Comparison of ENCODE assay signal across 8 cellular contexts in the genomic region with DNA sequence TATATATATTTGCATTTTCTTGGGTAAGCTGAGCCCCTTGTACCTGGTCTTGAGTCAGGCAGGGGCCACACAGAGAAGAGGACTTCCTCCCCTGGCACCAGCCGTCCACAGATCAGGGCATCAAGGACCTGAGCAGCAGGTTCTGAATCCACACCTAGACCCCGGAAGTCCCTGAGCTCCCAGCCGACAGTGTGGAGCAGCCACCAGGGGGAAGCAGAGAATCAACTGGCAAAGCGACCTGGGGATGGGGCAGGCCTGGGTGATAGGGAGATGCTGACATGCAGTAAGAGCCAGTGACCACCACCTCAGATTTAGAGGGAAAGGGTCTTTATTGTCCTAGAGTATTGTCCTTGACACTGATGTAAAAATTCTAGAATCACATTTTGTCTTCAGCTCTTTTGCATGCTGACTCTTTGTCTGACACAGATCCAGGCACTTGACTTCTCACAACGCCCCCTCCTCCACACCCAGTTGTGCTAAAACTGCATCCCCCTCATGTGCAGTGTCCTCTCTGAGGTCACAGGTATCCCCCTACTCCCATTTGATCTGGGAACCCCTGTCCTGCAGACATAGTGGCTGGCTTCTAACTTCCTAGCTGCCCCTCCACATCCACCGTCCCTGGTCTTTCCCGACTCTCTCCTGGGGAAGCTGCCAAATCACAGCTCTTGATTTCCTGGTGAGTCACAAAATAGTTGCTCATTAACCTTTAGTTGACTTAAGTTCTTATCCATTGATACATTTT.
DNase-seq lines count a peak whose midpoint lies in the region; ATAC-seq and TF ChIP-seq lines count a peak whose summit lies in the region.

No MANE protein-coding gene starts in this region.

- intact Hi-C loops in right cardiac atrium (cut with DNase I) = no loop called here

- H3K4me3 Mint-ChIP-seq in activated naive CD4-positive, alpha-beta T cell treated with anti-CD3 and anti-CD28 coated beads, Interleukin-2, amount 10 ng/mL, durations not matched to agents 7 days and 5 days = no peak overlapping the region

- TF ChIP-seq EP300 in SK-N-SH (IDR thresholded peaks at IDR 0.05; ENCODE audit: borderline replicate concordance in 1 of 2, low read depth in 1 of 2, low read length in 1 of 2) = no peak

- no peaks in the 10 kb centered on the region for H3K36me3 Mint-ChIP-seq in activated naive CD4-positive, alpha-beta T cell treated with anti-CD3 and anti-CD28 coated beads, Interleukin-2, amount 10 ng/mL, durations not matched to agents 7 days and 5 days

- H3K4me3 ChIP-seq in SK-N-SH (ENCODE audit: low read depth in 2 of 2, low read length in 1 of 2) (peak overlapping the region in 1 of 2 experiments; percentile 35; a peak in 1 of 4 replicates), right cardiac atrium (ENCODE audit: low read length) (no peak overlapping the region)

- WGBS in SK-N-SH (ENCODE audit: low lambda C conversion rate) = 39% methylated on average over 6 of the region's 7 CpGs
- 20% methylated on average over 7 of the region's 7 CpGs for WGBS in right cardiac atrium

- H3K27me3 ChIP-seq in SK-N-SH (ENCODE audit: insufficient read depth) (0 out of 2 replicates have a peak, but pooled peaks cover 4% of the 10 kb centered on the region), right cardiac atrium (ENCODE audit: control insufficient read depth, insufficient read depth) (no peaks in the 10 kb centered on the region)

- no peak overlapping the region for H3K27ac Mint-ChIP-seq in activated naive CD4-positive, alpha-beta T cell treated with anti-CD3 and anti-CD28 coated beads, Interleukin-2, amount 10 ng/mL, durations not matched to agents 7 days and 5 days

- H3K9me2 ChIP-seq in SK-N-SH = no peaks in the 10 kb centered on the region

- TF ChIP-seq CTCF in SK-N-SH (IDR thresholded peaks at IDR 0.05) = peak; percentile 60

- H3K27ac ChIP-seq in SK-N-SH (ENCODE audit: low read depth in 2 of 2, low read length in 1 of 2) = no peak overlapping the region
- no peak overlapping the region for H3K27ac ChIP-seq in right cardiac atrium (ENCODE audit: low read length)

- no peaks in the 10 kb centered on the region for H4K20me1 ChIP-seq in SK-N-SH (ENCODE audit: insufficient read depth)

- no peaks in the 10 kb centered on the region for H3K9me3 ChIP-seq in SK-N-SH
- H3K9me3 ChIP-seq in right cardiac atrium (ENCODE audit: control insufficient read depth, low read length) = no peaks in the 10 kb centered on the region

- H3K27me3 Mint-ChIP-seq in activated naive CD4-positive, alpha-beta T cell treated with anti-CD3 and anti-CD28 coated beads, Interleukin-2, amount 10 ng/mL, durations not matched to agents 7 days and 5 days = peaks cover 19% of the 10 kb centered on the region

- no peak overlapping the region for H2AFZ ChIP-seq in SK-N-SH (ENCODE audit: low read depth)

- H3K4me1 Mint-ChIP-seq in activated naive CD4-positive, alpha-beta T cell treated with anti-CD3 and anti-CD28 coated beads, Interleukin-2, amount 10 ng/mL, durations not matched to agents 7 days and 5 days = peaks cover 7% of the 10 kb centered on the region

- no peak overlapping the region for H3K9ac ChIP-seq in SK-N-SH

- ATAC-seq in right cardiac atrium = peak in 1 of 2 donors; percentile 55
- ATAC-seq in HG02571 (IDR thresholded peaks at IDR 0.05; ENCODE audit: unreplicated experiment) = no peak

- peak; percentile 30 for DNase-seq in DMS114 treated with DMSO at 0.1 percent for 48 hours (lab: John Stamatoyannopoulos, UW; ENCODE audit: unreplicated experiment)
- DNase-seq in HPDE6-E6E7 (ENCODE audit: extremely low spot score) = peak; percentile 37
- DNase-seq in SK-N-SH = peak; percentile 79
- DNase-seq in activated naive CD4-positive, alpha-beta T cell treated with anti-CD3 and anti-CD28 coated beads, Interleukin-2, amount 10 ng/mL, durations not matched to agents 7 days and 5 days = peak; percentile 87
- DNase-seq in right cardiac atrium = peak; percentile 22 to 71 (median 69)
- peak; percentile 57 to 76 (median 63) for DNase-seq in stimulated activated CD4-positive, alpha-beta T cell treated with anti-CD3 and anti-CD28 coated beads, Interleukin-1b, Interleukin-23, amount 100 ng/mL, for 24 hours (ENCODE audit: low read depth in 4 of 4, low spot score in 1 of 4)
- DNase-seq in occipital lobe (lab: John Stamatoyannopoulos, UW) = no peak

- TF ChIP-seq RAD21 in SK-N-SH (IDR thresholded peaks at IDR 0.05; ENCODE audit: low read length) = peak; percentile 63

- H3K4me2 ChIP-seq in SK-N-SH = no peak overlapping the region

- POLR2A ChIA-PET in SK-N-SH (lab: Yijun Ruan, JAX) = interaction anchor here (1.8 kb wide), 1 partner anchor 130 kb away, joined by 6 read pairs; no protein-coding TSS in a partner anchor

- no peaks in the 10 kb centered on the region for H3K4me1 ChIP-seq in SK-N-SH (ENCODE audit: control insufficient read depth in 1 of 2, insufficient read depth in 2 of 2, low read depth in 1 of 2, low read length in 1 of 2)
- no peaks in the 10 kb centered on the region for H3K4me1 ChIP-seq in right cardiac atrium (ENCODE audit: control insufficient read depth, insufficient read depth, low read length)

- CTCF ChIA-PET in SK-N-SH (lab: Yijun Ruan, JAX) = interaction anchor here (0.5 to 9.6 kb wide), 54 partner anchors 10 to 375 kb away, joined by 3 to 99 read pairs (median 4); a partner anchor contains a TSS
- CTCF ChIA-PET in activated naive CD4-positive, alpha-beta T cell treated with anti-CD3 and anti-CD28 coated beads, Interleukin-2, amount 10 ng/mL, durations not matched to agents 7 days and 5 days (lab: Charles Lee) = interaction anchor here (0.6 to 5.1 kb wide), 28 partner anchors 8 to 242 kb away, joined by 3 to 61 read pairs (median 5); no protein-coding TSS in a partner anchor

- H3K9me3 Mint-ChIP-seq in activated naive CD4-positive, alpha-beta T cell treated with anti-CD3 and anti-CD28 coated beads, Interleukin-2, amount 10 ng/mL, durations not matched to agents 7 days and 5 days = no peaks in the 10 kb centered on the region

- no peaks in the 10 kb centered on the region for H3F3A ChIP-seq in SK-N-SH (replicated peaks; ENCODE audit: insufficient read depth)

- no peaks in the 10 kb centered on the region for H3K79me2 ChIP-seq in SK-N-SH (ENCODE audit: insufficient read depth)

- no peaks in the 10 kb centered on the region for H3K36me3 ChIP-seq in SK-N-SH (replicated peaks in 1 of 2; ENCODE audit: control insufficient read depth in 1 of 2, insufficient read depth in 2 of 2, low read length in 1 of 2)

TF ChIP-seq in SK-N-SH, 30 proteins besides CTCF, POLR2A, EP300 and RAD21:
- TF ChIP-seq SMC3 (IDR thresholded peaks at IDR 0.05; ENCODE audit: low read depth, low read length) (peak; percentile 59; the same call in 1 of the 2 replicates), RFX5 (IDR thresholded peaks at IDR 0.05; ENCODE audit: low read length) (no peak), GATA2 (CRISPR knock-in tag; IDR thresholded peaks at IDR 0.05) (no peak)
- TF ChIP-seq, protein P1, sequence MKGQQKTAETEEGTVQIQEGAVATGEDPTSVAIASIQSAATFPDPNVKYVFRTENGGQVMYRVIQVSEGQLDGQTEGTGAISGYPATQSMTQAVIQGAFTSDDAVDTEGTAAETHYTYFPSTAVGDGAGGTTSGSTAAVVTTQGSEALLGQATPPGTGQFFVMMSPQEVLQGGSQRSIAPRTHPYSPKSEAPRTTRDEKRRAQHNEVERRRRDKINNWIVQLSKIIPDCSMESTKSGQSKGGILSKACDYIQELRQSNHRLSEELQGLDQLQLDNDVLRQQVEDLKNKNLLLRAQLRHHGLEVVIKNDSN (IDR thresholded peaks at IDR 0.05; ENCODE audit: borderline replicate concordance, low read depth) = no peak
- TF ChIP-seq, protein P2, sequence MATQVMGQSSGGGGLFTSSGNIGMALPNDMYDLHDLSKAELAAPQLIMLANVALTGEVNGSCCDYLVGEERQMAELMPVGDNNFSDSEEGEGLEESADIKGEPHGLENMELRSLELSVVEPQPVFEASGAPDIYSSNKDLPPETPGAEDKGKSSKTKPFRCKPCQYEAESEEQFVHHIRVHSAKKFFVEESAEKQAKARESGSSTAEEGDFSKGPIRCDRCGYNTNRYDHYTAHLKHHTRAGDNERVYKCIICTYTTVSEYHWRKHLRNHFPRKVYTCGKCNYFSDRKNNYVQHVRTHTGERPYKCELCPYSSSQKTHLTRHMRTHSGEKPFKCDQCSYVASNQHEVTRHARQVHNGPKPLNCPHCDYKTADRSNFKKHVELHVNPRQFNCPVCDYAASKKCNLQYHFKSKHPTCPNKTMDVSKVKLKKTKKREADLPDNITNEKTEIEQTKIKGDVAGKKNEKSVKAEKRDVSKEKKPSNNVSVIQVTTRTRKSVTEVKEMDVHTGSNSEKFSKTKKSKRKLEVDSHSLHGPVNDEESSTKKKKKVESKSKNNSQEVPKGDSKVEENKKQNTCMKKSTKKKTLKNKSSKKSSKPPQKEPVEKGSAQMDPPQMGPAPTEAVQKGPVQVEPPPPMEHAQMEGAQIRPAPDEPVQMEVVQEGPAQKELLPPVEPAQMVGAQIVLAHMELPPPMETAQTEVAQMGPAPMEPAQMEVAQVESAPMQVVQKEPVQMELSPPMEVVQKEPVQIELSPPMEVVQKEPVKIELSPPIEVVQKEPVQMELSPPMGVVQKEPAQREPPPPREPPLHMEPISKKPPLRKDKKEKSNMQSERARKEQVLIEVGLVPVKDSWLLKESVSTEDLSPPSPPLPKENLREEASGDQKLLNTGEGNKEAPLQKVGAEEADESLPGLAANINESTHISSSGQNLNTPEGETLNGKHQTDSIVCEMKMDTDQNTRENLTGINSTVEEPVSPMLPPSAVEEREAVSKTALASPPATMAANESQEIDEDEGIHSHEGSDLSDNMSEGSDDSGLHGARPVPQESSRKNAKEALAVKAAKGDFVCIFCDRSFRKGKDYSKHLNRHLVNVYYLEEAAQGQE (IDR thresholded peaks at IDR 0.05; ENCODE audit: low read depth, low read length) = no peak
